ENCODE assay signal across 8 cellular contexts in genomic region chr17:4789951-4790704, GRCh38. TPM values are rescaled to one million over a fixed set of nuclear protein-coding genes. Genes with fewer than 3 reads are reported as not detected.
A peak's percentile ranks its signal among the peaks of the same experiment; 100 is the strongest.
DNase-seq lines count a peak whose midpoint lies in the region; ATAC-seq and TF ChIP-seq lines count a peak whose summit lies in the region.

No MANE protein-coding gene starts in this region.

- peak; percentile 79 for TF ChIP-seq CTCF in neural crest cell (conservative IDR thresholded peaks at IDR 0.05)

- no peaks in the 10 kb centered on the region for H3K9me3 Mint-ChIP-seq in neural crest cell
- H3K9me3 Mint-ChIP-seq in stimulated activated naive CD8-positive, alpha-beta T cell treated with anti-CD3 and anti-CD28 coated beads, Interleukin-15, amount 100 ng/mL, for 72 hours = no peaks in the 10 kb centered on the region

- peaks cover 39% of the 10 kb centered on the region for H3K27me3 Mint-ChIP-seq in neural crest cell (ENCODE audit: low read depth)
- peaks cover 49% of the 10 kb centered on the region for H3K27me3 Mint-ChIP-seq in stimulated activated naive CD8-positive, alpha-beta T cell treated with anti-CD3 and anti-CD28 coated beads, Interleukin-15, amount 100 ng/mL, for 72 hours

- DNase-seq in DMS153 treated with DMSO at 0.1 percent for 48 hours (lab: John Stamatoyannopoulos, UW; ENCODE audit: unreplicated experiment) (peak; percentile 14), HuH-7.5 (ENCODE audit: low spot score) (peak; percentile 83), RPMI8226 (peak; percentile 84), fibroblast of the conjunctiva (ENCODE audit: low read depth) (peak; percentile 74), neural crest cell (ENCODE audit: low read depth, low spot score) (peak; percentile 81)
- peak; percentile 73 for DNase-seq in activated effector memory CD4-positive, alpha-beta T cell treated with Interleukin-2 at 50 U/mL for 16 hours
- DNase-seq in stimulated activated naive CD8-positive, alpha-beta T cell treated with anti-CD3 and anti-CD28 coated beads, Interleukin-15, amount 100 ng/mL, for 72 hours = peak; percentile 89 to 90

- peak overlapping the region; percentile 76 for H3K27ac Mint-ChIP-seq in neural crest cell (ENCODE audit: unreplicated experiment)
- peak overlapping the region; percentile 87 to 88 for H3K27ac Mint-ChIP-seq in stimulated activated naive CD8-positive, alpha-beta T cell treated with anti-CD3 and anti-CD28 coated beads, Interleukin-15, amount 100 ng/mL, for 72 hours

- peak overlapping the region; percentile 74 for H3K4me3 Mint-ChIP-seq in neural crest cell
- H3K4me3 Mint-ChIP-seq in stimulated activated naive CD8-positive, alpha-beta T cell treated with anti-CD3 and anti-CD28 coated beads, Interleukin-15, amount 100 ng/mL, for 72 hours = peak overlapping the region; percentile 89 to 93

- peaks cover 17% of the 10 kb centered on the region for H3K4me1 Mint-ChIP-seq in neural crest cell
- H3K4me1 Mint-ChIP-seq in stimulated activated naive CD8-positive, alpha-beta T cell treated with anti-CD3 and anti-CD28 coated beads, Interleukin-15, amount 100 ng/mL, for 72 hours = peaks cover 46% of the 10 kb centered on the region

- no peaks in the 10 kb centered on the region for H3K36me3 Mint-ChIP-seq in neural crest cell (ENCODE audit: low read depth)

- peak; percentile 83 for ATAC-seq in GM21447 (IDR thresholded peaks at IDR 0.05; ENCODE audit: unreplicated experiment)
- ATAC-seq in stimulated activated naive CD8-positive, alpha-beta T cell treated with anti-CD3 and anti-CD28 coated beads, Interleukin-15, amount 100 ng/mL, for 72 hours = peak; percentile 92

RNA-seq across cellular contexts. Expression of gene GLTPD2, which starts 1.4 kb away (rescaled TPM):
- not detected in 2 replicates for total RNA-seq in neural crest cell

RNA-seq across cellular contexts. Expression of gene VMO1, which starts 4.0 kb away (rescaled TPM):
- total RNA-seq in neural crest cell = 1.0 and 1.6 TPM in 2 replicates

RNA-seq across cellular contexts. Expression of gene PSMB6, which starts 5.8 kb away (rescaled TPM):
- 174 and 181 TPM in 2 replicates for total RNA-seq in neural crest cell

RNA-seq across cellular contexts. Expression of gene PLD2, which starts 16.8 kb away (rescaled TPM):
- total RNA-seq in neural crest cell = 54.8 and 63.9 TPM in 2 replicates

Comparison
In these comparisons a context has a peak if more than half of its experiments do, and no peak if none do; other contexts are left out.
1. Peak in every context shown above with its lines: DNase-seq and ATAC-seq.
2. DNase-seq: peak in every context shown above with its lines; median percentile 90 in stimulated activated naive CD8-positive, alpha-beta T cell treated with anti-CD3 and anti-CD28 coated beads, Interleukin-15, amount 100 ng/mL, for 72 hours; 84 in RPMI8226; 83 in HuH-7.5; 81 in neural crest cell; 74 in fibroblast of the conjunctiva; 73 in activated effector memory CD4-positive, alpha-beta T cell treated with Interleukin-2 at 50 U/mL for 16 hours; 14 in DMS153 treated with DMSO at 0.1 percent for 48 hours.